In the genomic region with DNA sequence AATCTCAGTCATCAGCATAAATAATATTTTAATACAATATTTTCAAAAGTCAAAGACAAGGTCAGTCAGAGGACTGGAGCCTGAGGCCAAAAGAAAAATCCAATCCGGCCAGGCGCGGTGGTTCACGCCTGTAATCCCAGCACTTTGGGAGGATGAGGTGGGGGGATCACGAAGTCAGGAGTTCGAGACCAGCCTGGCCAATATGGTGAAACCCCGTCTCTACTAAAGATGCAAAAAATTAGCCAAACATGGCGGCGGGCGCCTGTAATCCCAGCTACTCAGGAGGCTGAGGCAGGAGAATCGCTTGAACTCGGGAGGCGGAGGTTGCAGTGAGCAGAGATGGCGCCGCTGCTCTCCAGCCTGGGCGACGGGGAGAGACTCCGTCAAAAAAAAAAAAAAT, we compare ENCODE assay signal across 8 cellular contexts. TPM values are rescaled to one million over a fixed set of nuclear protein-coding genes. Genes with fewer than 3 reads are reported as not detected.
DNase-seq lines count a peak whose midpoint lies in the region; ATAC-seq and TF ChIP-seq lines count a peak whose summit lies in the region.
"Not testable (repeated sequence)": the region's sequence is repeated elsewhere in the genome, so short reads cannot be mapped to it uniquely, and the experiment has no call there.

No MANE protein-coding gene starts in this region.

- not testable (repeated sequence) for H3K4ac ChIP-seq in trophoblast cell (ENCODE audit: low read depth, low read length)

- peak overlapping the region; percentile 97 for H3K4me2 ChIP-seq in trophoblast cell (ENCODE audit: low read length)

- not testable (repeated sequence) for DNase-seq in AG04450 (ENCODE audit: low read depth, low spot score); activated T-cell treated with anti-CD3 and anti-CD28 coated beads, Interleukin-2, amount 50 U/mL, for 72 hours; coronary artery (ENCODE audit: low spot score); heart left ventricle; trophoblast cell; suprapubic skin (ENCODE audit: low spot score in 2 of 2)

- H3K36me3 Mint-ChIP-seq in activated T-cell treated with anti-CD3 and anti-CD28 coated beads, Interleukin-2, amount 50 U/mL, for 72 hours (ENCODE audit: insufficient read depth in 2 of 2): not testable (repeated sequence)

- H2AK5ac ChIP-seq in trophoblast cell (ENCODE audit: low read length): not testable (repeated sequence)

- not testable (repeated sequence) for TF ChIP-seq CTCF in AG04450 (IDR thresholded peaks at IDR 0.05; ENCODE audit: low read depth, low read length); coronary artery (IDR thresholded peaks at IDR 0.05); heart left ventricle (IDR thresholded peaks at IDR 0.05); suprapubic skin (IDR thresholded peaks at IDR 0.05)

- H3K4me3 ChIP-seq in AG04450 (ENCODE audit: low read depth, low read length): peak overlapping the region; percentile 65; the same call in 1 of the 2 replicates
- H3K4me3 ChIP-seq in HUES6 (ENCODE audit: low read depth, low read length): peak overlapping the region; percentile 61
- H3K4me3 ChIP-seq in coronary artery: peak overlapping the region; percentile 79
- H3K4me3 ChIP-seq in heart left ventricle: peak overlapping the region in 10 of 12 donors; percentile 42 to 79 (median 60)
- peak overlapping the region; percentile 50 for H3K4me3 ChIP-seq in mesodermal cell (ENCODE audit: extremely low read depth, insufficient read depth, low read length, poor library complexity, severe bottlenecking)
- not testable (repeated sequence) for H3K4me3 ChIP-seq in trophoblast cell (ENCODE audit: low read depth, low read length)
- H3K4me3 ChIP-seq in suprapubic skin: peak overlapping the region; percentile 61

- not testable (repeated sequence) for TF ChIP-seq EP300 in suprapubic skin (IDR thresholded peaks at IDR 0.05)

- not testable (repeated sequence) for H2BK5ac ChIP-seq in trophoblast cell (ENCODE audit: low read depth, low read length, poor library complexity)

- H2BK120ac ChIP-seq in trophoblast cell (ENCODE audit: insufficient read depth, low read length, poor library complexity): not testable (repeated sequence)

- not testable (repeated sequence) for ATAC-seq in activated T-cell treated with anti-CD3 and anti-CD28 coated beads, Interleukin-2, amount 50 U/mL, for 72 hours (replicated peaks in 1 of 2); heart left ventricle

- H3K23ac ChIP-seq in trophoblast cell (ENCODE audit: low read length): not testable (repeated sequence)

- H3K9me3 Mint-ChIP-seq in activated T-cell treated with anti-CD3 and anti-CD28 coated beads, Interleukin-2, amount 50 U/mL, for 72 hours: not testable (repeated sequence)

- H3K14ac ChIP-seq in trophoblast cell (ENCODE audit: low read length): not testable (repeated sequence)

- not testable (repeated sequence) for H2AFZ ChIP-seq in trophoblast cell (ENCODE audit: insufficient read depth, low read length, poor library complexity)

- intact Hi-C loops in heart left ventricle (cut with DNase I): loop anchor here in 9 of 10 donors (1.0 to 10.0 kb wide), 6 partner anchors 102 to 185 kb away; a partner anchor contains a TSS

- H4K8ac ChIP-seq in trophoblast cell (ENCODE audit: low read depth, low read length): not testable (repeated sequence)

- H3K4me1 ChIP-seq in HUES6 (ENCODE audit: control insufficient read depth, insufficient read depth, low read length) (peaks cover 21% of the 10 kb centered on the region), heart left ventricle (peaks cover 0 to 30% (median 5%) of the 10 kb centered on the region in 12 donors), mesodermal cell (ENCODE audit: control insufficient read depth, insufficient read depth, low read length, poor library complexity, severe bottlenecking) (peaks cover 15% of the 10 kb centered on the region), suprapubic skin (peaks cover 16% of the 10 kb centered on the region)
- not testable (repeated sequence) for H3K4me1 ChIP-seq in trophoblast cell (ENCODE audit: control insufficient read depth in 1 of 2, insufficient read depth in 2 of 2, low read length in 2 of 2)

- H3K27ac ChIP-seq in AG04450 (ENCODE audit: low read depth, low read length); coronary artery; trophoblast cell (ENCODE audit: low read depth, low read length); suprapubic skin: not testable (repeated sequence)
- H3K27ac ChIP-seq in HUES6 (ENCODE audit: low read depth, low read length): peak overlapping the region; percentile 85
- peak overlapping the region in 4 of 12 donors; percentile 12 to 71 (median 66) for H3K27ac ChIP-seq in heart left ventricle
- peak overlapping the region; percentile 76 for H3K27ac ChIP-seq in mesodermal cell (ENCODE audit: low read depth, low read length, severe bottlenecking)

- peak overlapping the region; percentile 90 to 95 for H3K4me3 Mint-ChIP-seq in activated T-cell treated with anti-CD3 and anti-CD28 coated beads, Interleukin-2, amount 50 U/mL, for 72 hours

- not testable (repeated sequence) for H3K9me3 ChIP-seq in AG04450 (ENCODE audit: control insufficient read depth, insufficient read depth, low read length); HUES6 (ENCODE audit: control insufficient read depth, insufficient read depth, low read depth, low read length); heart left ventricle; mesodermal cell (ENCODE audit: control insufficient read depth, low read length); trophoblast cell (ENCODE audit: insufficient read depth, low read depth, low read length); suprapubic skin

- H3K27me3 ChIP-seq in AG04450 (ENCODE audit: control insufficient read depth, insufficient read depth, low read length); HUES6 (ENCODE audit: control insufficient read depth, insufficient read depth, low read length); heart left ventricle; trophoblast cell (ENCODE audit: insufficient read depth, low read length); suprapubic skin: not testable (repeated sequence)

- peaks cover 31% of the 10 kb centered on the region for H3K4me1 Mint-ChIP-seq in activated T-cell treated with anti-CD3 and anti-CD28 coated beads, Interleukin-2, amount 50 U/mL, for 72 hours (ENCODE audit: low read depth)

- H3K79me1 ChIP-seq in trophoblast cell (ENCODE audit: low read length): not testable (repeated sequence)

- H3K27ac Mint-ChIP-seq in activated T-cell treated with anti-CD3 and anti-CD28 coated beads, Interleukin-2, amount 50 U/mL, for 72 hours: not testable (repeated sequence)

- H4K12ac ChIP-seq in trophoblast cell (ENCODE audit: low read depth, low read length): not testable (repeated sequence)

- H3K18ac ChIP-seq in trophoblast cell (ENCODE audit: low read length): not testable (repeated sequence)

- TF ChIP-seq POLR2A in heart left ventricle (IDR thresholded peaks at IDR 0.05); suprapubic skin (IDR thresholded peaks at IDR 0.05): not testable (repeated sequence)

- not testable (repeated sequence) for H2BK12ac ChIP-seq in trophoblast cell (ENCODE audit: low read length)

- H3K9ac ChIP-seq in HUES6 (ENCODE audit: low read length): peak overlapping the region; percentile 72
- not testable (repeated sequence) for H3K9ac ChIP-seq in trophoblast cell (ENCODE audit: low read length)

- WGBS in heart left ventricle, 4 donors: 73 to 80% (median 78%) methylated on average over 18 of the region's 18 CpGs
- 86 to 94% methylated on average over 10 to 11 of the region's 18 CpGs for WGBS in mesodermal cell (ENCODE audit: insufficient coverage in 2 of 2), 2 experiments
- WGBS in trophoblast cell (ENCODE audit: extremely low coverage, insufficient coverage, insufficient read length): no CpG with 5 or more reads among the region's 18 CpGs
- 76% methylated on average over 18 of the region's 18 CpGs for WGBS in suprapubic skin

- POLR2A ChIA-PET in AG04450 (lab: Yijun Ruan, JAX): not testable (repeated sequence)

- H3K27me3 Mint-ChIP-seq in activated T-cell treated with anti-CD3 and anti-CD28 coated beads, Interleukin-2, amount 50 U/mL, for 72 hours (ENCODE audit: low read depth): not testable (repeated sequence)

- not testable (repeated sequence) for H4K91ac ChIP-seq in trophoblast cell (ENCODE audit: low read depth, low read length)

- not testable (repeated sequence) for H3K36me3 ChIP-seq in HUES6 (ENCODE audit: control insufficient read depth, insufficient read depth, low read length); heart left ventricle; mesodermal cell (ENCODE audit: control insufficient read depth, insufficient read depth, low read length); trophoblast cell (ENCODE audit: control insufficient read depth in 1 of 2, insufficient read depth in 2 of 2, low read length in 2 of 2); suprapubic skin

- CTCF ChIA-PET in AG04450 (lab: Charles Lee): interaction anchor here (0.6 to 3.3 kb wide), 12 partner anchors 8 to 201 kb away, joined by 3 to 27 read pairs (median 6); no protein-coding TSS in a partner anchor

- not testable (repeated sequence) for H3K79me2 ChIP-seq in trophoblast cell (ENCODE audit: control insufficient read depth, insufficient read depth, low read length, poor library complexity)

RNA-seq across cellular contexts. Expression of a gene that starts 18.1 kb away (rescaled TPM):
- polyA plus RNA-seq in AG04450 (2011; rRNA removed) (37.0 and 38.9 TPM in 2 replicates), heart left ventricle (10 to 100 TPM; 26.3 to 32.3 TPM)
- 15.1 and 15.7 TPM in 2 replicates for polyA minus RNA-seq in AG04450 (2011; rRNA and poly(A)+ RNA removed)
- 10 to 100 TPM; 17.7 to 23.6 TPM for total RNA-seq in activated T-cell treated with anti-CD3 and anti-CD28 coated beads, Interleukin-2, amount 50 U/mL, for 72 hours
- total RNA-seq in heart left ventricle (10 to 100 TPM; 34.4 to 76.2 (median 40.5) TPM), suprapubic skin (10 to 100 TPM; 24.8 to 37.2 (median 29.8) TPM)
- polyA plus RNA-seq in mesodermal cell (2013, experiment 1 of 2): 46.6 TPM
- polyA plus RNA-seq in mesodermal cell (2013, experiment 2 of 2): 40.9 TPM
- 20.1 and 20.9 TPM in 2 replicates for polyA plus RNA-seq in trophoblast cell (2013)
